ENCODE assay signal across 9 cellular contexts in genomic region chr2:164621761-164622105, GRCh38. TPM values are rescaled to one million over a fixed set of nuclear protein-coding genes. Genes with fewer than 3 reads are reported as not detected.
DNase-seq lines count a peak whose midpoint lies in the region; ATAC-seq and TF ChIP-seq lines count a peak whose summit lies in the region.
"Had no signal": no experiment of that assay in that cellular context is flagged by ENCODE, and none has a peak within 500 bp of the region (broad histone marks: within the 10 kb centered on the region; RNA-seq: fewer than 3 reads in every experiment).

No MANE protein-coding gene starts in this region.

- H3K27ac ChIP-seq in ascending aorta (peak overlapping the region in 1 of 2 donors; percentile 49), left lung (no peak overlapping the region), thyroid gland (peak overlapping the region; percentile 59 to 88 (median 81))

- no peak for TF ChIP-seq CTCF in ascending aorta (IDR thresholded peaks at IDR 0.05)
- no peak for TF ChIP-seq CTCF in left lung (IDR thresholded peaks at IDR 0.05)
- TF ChIP-seq CTCF in thyroid gland (IDR thresholded peaks at IDR 0.05): no peak
- TF ChIP-seq CTCF in GM13976 (IDR thresholded peaks at IDR 0.05; ENCODE audit: borderline replicate concordance, control extremely low read depth, extremely low read depth, insufficient read depth, missing control alignments): no peak

- intact Hi-C loops in activated CD4-positive, alpha-beta T cell treated with anti-CD3 and anti-CD28 coated beads, Interleukin-2, amount 10 ng/mL, durations not matched to agents 24 days and 14 days (cut with micrococcal nuclease): no loop called here
- intact Hi-C loops in ascending aorta (cut with DNase I) (no loop called here), left lung (cut with DNase I) (no loop called here), thyroid gland (cut with DNase I) (no loop called here)

- H3K4me1 Mint-ChIP-seq in activated CD4-positive, alpha-beta T cell treated with anti-CD3 and anti-CD28 coated beads, Interleukin-2, amount 10 ng/mL, durations not matched to agents 24 days and 14 days: peaks cover 3% of the 10 kb centered on the region

- H3K27me3 ChIP-seq in ascending aorta: no peaks in the 10 kb centered on the region
- peaks cover 6 to 32% of the 10 kb centered on the region in 2 donors for H3K27me3 ChIP-seq in left lung
- no peaks in the 10 kb centered on the region for H3K27me3 ChIP-seq in thyroid gland

- no peak for DNase-seq in activated CD4-positive, alpha-beta T cell treated with anti-CD3 and anti-CD28 coated beads, Interleukin-2, amount 10 ng/mL, durations not matched to agents 24 days and 14 days
- DNase-seq in activated CD4-positive, alpha-beta T cell treated with anti-CD3 and anti-CD28 coated beads for 1 hour: no peak
- no peak for DNase-seq in ascending aorta (ENCODE audit: low spot score in 2 of 2)
- DNase-seq in left lung: peak in 1 of 2 donors; percentile 67
- DNase-seq in thyroid gland: no peak
- no peak for DNase-seq in activated CD4-positive, alpha-beta T cell treated with anti-CD3 and anti-CD28 coated beads for 48 hours
- no peak for DNase-seq in GM13976 (ENCODE audit: low spot score)
- DNase-seq: Karpas-422 had no signal

- no peak for TF ChIP-seq POLR2A in thyroid gland (IDR thresholded peaks at IDR 0.05)

- H3K36me3 Mint-ChIP-seq in activated CD4-positive, alpha-beta T cell treated with anti-CD3 and anti-CD28 coated beads, Interleukin-2, amount 10 ng/mL, durations not matched to agents 24 days and 14 days (ENCODE audit: low read depth): no peaks in the 10 kb centered on the region

- peaks cover 28% of the 10 kb centered on the region for H3K27me3 Mint-ChIP-seq in activated CD4-positive, alpha-beta T cell treated with anti-CD3 and anti-CD28 coated beads, Interleukin-2, amount 10 ng/mL, durations not matched to agents 24 days and 14 days

- H3K36me3 ChIP-seq in ascending aorta: no peaks in the 10 kb centered on the region
- H3K36me3 ChIP-seq in left lung: no peaks in the 10 kb centered on the region
- no peaks in the 10 kb centered on the region for H3K36me3 ChIP-seq in thyroid gland

- no peaks in the 10 kb centered on the region for H3K9me3 Mint-ChIP-seq in activated CD4-positive, alpha-beta T cell treated with anti-CD3 and anti-CD28 coated beads, Interleukin-2, amount 10 ng/mL, durations not matched to agents 24 days and 14 days

- H3K4me3 ChIP-seq in ascending aorta (peak overlapping the region; percentile 69 to 81), left lung (peak overlapping the region; percentile 41 to 44), thyroid gland (replicated peaks in 1 of 3) (peak overlapping the region in 2 of 3 donors; percentile 34 to 56)

- H3K4me3 Mint-ChIP-seq in activated CD4-positive, alpha-beta T cell treated with anti-CD3 and anti-CD28 coated beads, Interleukin-2, amount 10 ng/mL, durations not matched to agents 24 days and 14 days: peak overlapping the region; percentile 37

- H3K9me3 ChIP-seq in ascending aorta (no peaks in the 10 kb centered on the region), left lung (no peaks in the 10 kb centered on the region), thyroid gland (no peaks in the 10 kb centered on the region)

- peak overlapping the region; percentile 16 for H3K27ac Mint-ChIP-seq in activated CD4-positive, alpha-beta T cell treated with anti-CD3 and anti-CD28 coated beads, Interleukin-2, amount 10 ng/mL, durations not matched to agents 24 days and 14 days

- in situ Hi-C loops in GM13976 (cut with MboI; ENCODE audit: low sequenced_read_pairs, unreplicated experiment): no loop called here

- H3K4me1 ChIP-seq in ascending aorta (peaks cover 0 to 4% of the 10 kb centered on the region in 2 donors), left lung (peaks cover 0 to 4% of the 10 kb centered on the region in 2 donors), thyroid gland (peaks cover 0 to 3% of the 10 kb centered on the region in 2 donors)

- no peak for ATAC-seq in left lung
- ATAC-seq in GM19328 (IDR thresholded peaks at IDR 0.05; ENCODE audit: unreplicated experiment): no peak

- 5 to 8% methylated on average over 6 of the region's 14 CpGs for WGBS in thyroid gland, 2 donors

RNA-seq across cellular contexts. Expression of gene GRB14, which starts 0.5 kb away (rescaled TPM):
- not detected in 2 replicates for total RNA-seq in activated CD4-positive, alpha-beta T cell treated with anti-CD3 and anti-CD28 coated beads, Interleukin-2, amount 10 ng/mL, durations not matched to agents 24 days and 14 days
- total RNA-seq in ascending aorta (1.1 TPM), left lung (1 to 10 TPM; 4.1 to 9.4 TPM), thyroid gland (10 to 100 TPM in 2 of 4 donors, 1 to 10 TPM in 2; 5.4 to 19.3 (median 9.8) TPM)

Comparison
In these comparisons a context has a peak if more than half of its experiments do, and no peak if none do; other contexts are left out.
1. H3K27ac ChIP-seq: peak in thyroid gland (3 of 3); none in left lung (0 of 2).
2. Peak in every context shown above with its lines, with median percentiles within 50 percentile points of each other: H3K4me3 ChIP-seq.